In the genomic region with DNA sequence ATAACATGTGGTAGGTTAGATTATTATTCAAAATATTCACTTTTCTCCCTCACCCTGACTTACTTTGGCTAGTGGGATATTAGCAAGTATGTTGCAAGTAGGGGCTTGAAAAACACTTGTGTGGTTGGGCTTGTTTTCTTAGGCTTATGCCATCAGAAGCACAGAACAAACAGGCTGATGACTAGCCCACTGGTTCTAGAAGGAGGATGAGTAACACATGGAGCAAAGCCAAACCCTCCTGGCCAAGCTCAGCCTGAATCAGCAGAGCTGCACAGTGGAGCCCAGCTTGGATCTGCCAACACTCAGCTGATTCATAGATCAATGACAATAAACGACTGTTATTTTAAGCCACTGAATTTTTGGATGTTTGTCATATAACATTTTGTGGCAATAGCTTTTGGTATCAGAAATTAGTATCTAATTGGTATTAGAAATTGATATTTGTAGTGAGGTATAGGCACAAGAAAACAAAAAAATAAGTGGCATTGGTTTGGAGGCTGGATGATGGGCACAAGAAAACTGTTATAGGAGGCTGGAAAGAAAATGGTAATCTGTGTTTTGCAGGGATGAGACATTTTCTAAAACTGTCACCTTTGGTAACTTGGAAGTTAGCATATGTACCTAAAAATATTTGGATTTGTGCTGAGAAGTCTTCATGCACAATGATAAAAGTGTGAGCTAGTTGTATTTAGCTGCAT, we compare ENCODE assay signal across 1 cellular context.
TF ChIP-seq lines count a peak whose summit lies in the region.

No MANE protein-coding gene starts in this region.

TF ChIP-seq in SK-N-SH, 30 proteins besides CTCF, POLR2A, EP300 and RAD21 (continued from another document):
- TF ChIP-seq ZBTB33 (IDR thresholded peaks at IDR 0.05; ENCODE audit: borderline replicate concordance, low read depth): peak; percentile 81
- no peak for TF ChIP-seq MXI1 (IDR thresholded peaks at IDR 0.05; ENCODE audit: low read depth, low read length)
- TF ChIP-seq JUND (IDR thresholded peaks at IDR 0.05): peak; percentile 95
- TF ChIP-seq USF1 (IDR thresholded peaks at IDR 0.05; ENCODE audit: borderline replicate concordance, low read depth): no peak
- no peak for TF ChIP-seq FOXJ3 (CRISPR knock-in tag; IDR thresholded peaks at IDR 0.05)
- no peak for TF ChIP-seq RFX5 (IDR thresholded peaks at IDR 0.05; ENCODE audit: low read length)
- TF ChIP-seq, protein P1, sequence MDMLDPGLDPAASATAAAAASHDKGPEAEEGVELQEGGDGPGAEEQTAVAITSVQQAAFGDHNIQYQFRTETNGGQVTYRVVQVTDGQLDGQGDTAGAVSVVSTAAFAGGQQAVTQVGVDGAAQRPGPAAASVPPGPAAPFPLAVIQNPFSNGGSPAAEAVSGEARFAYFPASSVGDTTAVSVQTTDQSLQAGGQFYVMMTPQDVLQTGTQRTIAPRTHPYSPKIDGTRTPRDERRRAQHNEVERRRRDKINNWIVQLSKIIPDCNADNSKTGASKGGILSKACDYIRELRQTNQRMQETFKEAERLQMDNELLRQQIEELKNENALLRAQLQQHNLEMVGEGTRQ (IDR thresholded peaks at IDR 0.05; ENCODE audit: borderline replicate concordance, low read depth, low read length): no peak
- no peak for TF ChIP-seq NRF1 (IDR thresholded peaks at IDR 0.05; ENCODE audit: low read depth, low read length)
- TF ChIP-seq YY1 (IDR thresholded peaks at IDR 0.05; ENCODE audit: low read depth): no peak
- peak; percentile 96 for TF ChIP-seq TCF12 (IDR thresholded peaks at IDR 0.05)
- TF ChIP-seq GATA2 (CRISPR knock-in tag; IDR thresholded peaks at IDR 0.05): no peak
- TF ChIP-seq PBX3 (IDR thresholded peaks at IDR 0.05): peak; percentile 95
- TF ChIP-seq CHD2 (IDR thresholded peaks at IDR 0.05; ENCODE audit: low read length, partially characterized antibody): no peak
